In the genomic region with DNA sequence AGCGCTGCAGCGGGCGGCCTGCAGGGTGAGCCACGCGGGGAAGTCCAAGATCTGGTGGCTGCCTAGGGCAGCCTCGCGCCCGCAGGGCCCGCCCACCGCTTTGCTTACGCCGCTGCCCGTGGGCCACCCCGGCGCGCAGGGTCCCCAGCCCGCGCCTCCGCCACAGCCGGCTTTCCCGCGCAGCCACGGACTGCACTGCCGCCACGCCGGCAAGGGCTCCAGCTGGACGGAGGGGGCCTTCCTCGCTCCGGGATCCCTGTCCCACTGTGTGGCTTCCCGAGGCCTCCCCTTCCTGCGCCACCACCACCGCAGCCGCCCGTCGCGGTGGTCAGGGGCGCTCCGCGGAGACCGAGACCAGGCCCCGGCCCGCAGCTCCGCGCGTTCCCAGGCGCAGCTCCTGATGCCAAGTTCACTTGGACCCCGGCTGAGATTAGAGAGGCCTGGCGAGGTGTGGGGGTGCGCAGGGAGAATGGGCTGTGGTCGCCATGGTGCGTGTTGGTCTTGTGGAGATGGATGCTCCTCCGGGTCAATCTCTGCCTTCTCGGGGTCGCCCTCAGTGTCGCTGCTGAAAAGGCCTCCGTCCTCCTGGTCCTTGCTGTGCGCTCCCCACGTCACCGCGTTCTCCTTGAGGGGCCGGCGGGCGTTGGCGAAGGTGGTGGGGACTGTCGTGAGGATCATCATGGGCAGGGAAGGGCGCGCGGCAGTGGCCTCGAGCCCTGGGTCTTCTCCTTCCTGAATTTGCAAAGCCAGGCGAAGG, we compare ENCODE assay signal across 19 cellular contexts. TPM values are rescaled to one million over a fixed set of nuclear protein-coding genes. Genes with fewer than 3 reads are reported as not detected.
DNase-seq lines count a peak whose midpoint lies in the region; ATAC-seq and TF ChIP-seq lines count a peak whose summit lies in the region.
"Had no signal": no experiment of that assay in that cellular context is flagged by ENCODE, and none has a peak within 500 bp of the region (broad histone marks: within the 10 kb centered on the region; RNA-seq: fewer than 3 reads in every experiment).

No MANE protein-coding gene starts in this region.

- TF ChIP-seq CTCF in heart left ventricle (IDR thresholded peaks at IDR 0.05) (no peak), stomach (IDR thresholded peaks at IDR 0.05) (no peak), GM20000 (IDR thresholded peaks at IDR 0.05; ENCODE audit: extremely low read depth, missing control alignments) (no peak)

- in situ Hi-C loops in KBM-7 (cut with MboI; ENCODE audit: low pct_unique_long_range_greater_than_20kb, low sequenced_read_pairs), result loop anchor here (25.0 kb wide), 1 partner anchor 241 kb away; no protein-coding TSS in a partner anchor

- no peaks in the 10 kb centered on the region for H3K36me3 ChIP-seq in heart left ventricle
- H3K36me3 ChIP-seq in stomach, result no peaks in the 10 kb centered on the region
- H3K36me3 ChIP-seq: upper lobe of left lung had no signal

- H3K4me3 ChIP-seq in heart left ventricle (peak overlapping the region in 7 of 12 donors; percentile 29 to 49 (median 45)), stomach (peak overlapping the region in 3 of 4 donors; percentile 34 to 50 (median 46))

- intact Hi-C loops in heart left ventricle (cut with DNase I), result no loop called here
- intact Hi-C loops in left ventricle myocardium superior (cut with micrococcal nuclease), result no loop called here
- intact Hi-C loops in stomach (cut with DNase I; ENCODE audit: low total_unique reads), result no loop called here

- 3 to 13% (median 7%) methylated on average over 26 to 70 of the region's 70 CpGs for WGBS in heart left ventricle, 4 donors
- 4 to 9% (median 7%) methylated on average over 22 to 70 of the region's 70 CpGs for WGBS in stomach, 5 donors

- TF ChIP-seq POLR2A in heart left ventricle (IDR thresholded peaks at IDR 0.05) (no peak), stomach (IDR thresholded peaks at IDR 0.05) (no peak)

- no peak for TF ChIP-seq EP300 in stomach (IDR thresholded peaks at IDR 0.05)

- DNase-seq in heart left ventricle, result no peak
- no peak for DNase-seq in left ventricle myocardium superior
- peak; percentile 29 for DNase-seq in astrocyte of the hippocampus (ENCODE audit: low read depth, low spot score)
- DNase-seq in left kidney (ENCODE audit: low read depth, low spot score), result peak; percentile 53
- DNase-seq in stomach, result no peak
- no peak for DNase-seq in GM20000 (ENCODE audit: low spot score)
- no peak for DNase-seq in KBM-7
- DNase-seq: activated naive CD4-positive, alpha-beta T cell treated with anti-CD3 and anti-CD28 coated beads for 36 hours; cerebellar nuclear complex; DMS153; hippocampal formation; NCI-H146; NCI-H446 had no signal

- H3K27me3 ChIP-seq in heart left ventricle (peaks cover 19 to 71% (median 45%) of the 10 kb centered on the region in 9 donors), stomach (peaks cover 6 to 76% (median 32%) of the 10 kb centered on the region in 3 donors)

- ATAC-seq in heart left ventricle, result no peak
- ATAC-seq in left ventricle myocardium superior, result no peak
- ATAC-seq in GM19328 (IDR thresholded peaks at IDR 0.05; ENCODE audit: unreplicated experiment), result no peak
- ATAC-seq: esophagus mucosa had no signal

- H3K4me1 ChIP-seq in heart left ventricle (peaks cover 0 to 36% (median 12%) of the 10 kb centered on the region in 12 donors), stomach (peaks cover 9 to 29% (median 21%) of the 10 kb centered on the region in 4 donors)

- H3K27ac ChIP-seq in heart left ventricle, result no peak overlapping the region
- no peak overlapping the region for H3K27ac ChIP-seq in stomach
- H3K27ac ChIP-seq: KMS-11, upper lobe of left lung had no signal

- H3K9me3 ChIP-seq in heart left ventricle, result no peaks in the 10 kb centered on the region
- no peaks in the 10 kb centered on the region for H3K9me3 ChIP-seq in stomach
- H3K9me3 ChIP-seq: upper lobe of left lung had no signal

RNA-seq across cellular contexts. Expression of gene RNF17, which starts 17.9 kb away (rescaled TPM):
- total RNA-seq in heart left ventricle (under 1 TPM in 2 of 9 donors, not detected in 7; 0.13 to 0.16 TPM), left ventricle myocardium superior (not detected), stomach (under 1 TPM in 2 of 5 donors, not detected in 3; 0.18 to 0.43 TPM)
- polyA plus RNA-seq in heart left ventricle (under 1 TPM in 1 of 2 donors, not detected in 1; 0.17 TPM), stomach (under 1 TPM in 1 of 3 donors, not detected in 2; 0.15 TPM)
- total RNA-seq: activated naive CD4-positive, alpha-beta T cell treated with anti-CD3 and anti-CD28 coated beads for 36 hours; esophagus mucosa; OCI-LY7; osteoblast had no signal

Comparison
In these comparisons a context has a peak if more than half of its experiments do, and no peak if none do; other contexts are left out.
1. DNase-seq: peak in astrocyte of the hippocampus (single experiment) and left kidney (single experiment); none in heart left ventricle (0 of 5), left ventricle myocardium superior (single experiment), stomach (single experiment), GM20000 (single experiment) and KBM-7 (single experiment).